21 cellular contexts compared by ENCODE assay signal in genomic region chr20:59977086-59977485, GRCh38. TPM values are rescaled to one million over a fixed set of nuclear protein-coding genes. Genes with fewer than 3 reads are reported as not detected.
DNase-seq lines count a peak whose midpoint lies in the region; ATAC-seq and TF ChIP-seq lines count a peak whose summit lies in the region.
"Had no signal": no experiment of that assay in that cellular context is flagged by ENCODE, and none has a peak within 500 bp of the region (broad histone marks: within the 10 kb centered on the region; RNA-seq: fewer than 3 reads in every experiment).

No MANE protein-coding gene starts in this region.

- DNase-seq in C1 segment of cervical spinal cord (lab: John Stamatoyannopoulos, UW) (peak in 8 of 14 donors; percentile 15 to 51 (median 41)), dorsolateral prefrontal cortex (peak in 1 of 10 donors; percentile 39), medulla oblongata (ENCODE audit: extremely low spot score) (peak; percentile 71), putamen (ENCODE audit: low spot score) (peak; percentile 52), testis (no peak)
- DNase-seq in activated naive CD4-positive, alpha-beta T cell treated with anti-CD3 and anti-CD28 coated beads for 36 hours = no peak
- DNase-seq: BE2C; CD4-positive, CD25-positive, alpha-beta regulatory T cell; EL; GF-D8; KBM-7; NCI-H1092; NCI-H1436 treated with DMSO at 0.1 percent for 48 hours; NCI-H1930; NCI-H2227 treated with DMSO at 0.1 percent for 48 hours; NCI-H510A treated with DMSO at 0.1 percent for 48 hours; NCI-H748 treated with DMSO at 0.1 percent for 48 hours; SJCRH30 had no signal

- H3K27ac ChIP-seq in dorsolateral prefrontal cortex (peak overlapping the region in 58 of 59 donors; percentile 67 to 98 (median 90)), testis (no peak overlapping the region)
- H3K27ac ChIP-seq: HL-60, SJCRH30 had no signal

- H3K4me3 Mint-ChIP-seq in activated naive CD4-positive, alpha-beta T cell treated with anti-CD3 and anti-CD28 coated beads for 36 hours = no peak overlapping the region
- H3K4me3 Mint-ChIP-seq: CD4-positive, CD25-positive, alpha-beta regulatory T cell had no signal

- no peaks in the 10 kb centered on the region for H3K9me3 ChIP-seq in testis
- H3K9me3 ChIP-seq: BE2C, SJCRH30 had no signal

- no peaks in the 10 kb centered on the region for H3K9me3 Mint-ChIP-seq in activated naive CD4-positive, alpha-beta T cell treated with anti-CD3 and anti-CD28 coated beads for 36 hours

- H3K27me3 Mint-ChIP-seq in activated naive CD4-positive, alpha-beta T cell treated with anti-CD3 and anti-CD28 coated beads for 36 hours (ENCODE audit: low read depth) = no peaks in the 10 kb centered on the region
- H3K27me3 Mint-ChIP-seq: CD4-positive, CD25-positive, alpha-beta regulatory T cell had no signal

- no peak for TF ChIP-seq POLR2A in testis (IDR thresholded peaks at IDR 0.05)

- ATAC-seq in GM19395 (IDR thresholded peaks at IDR 0.05; ENCODE audit: unreplicated experiment) (no peak), HG03442 (IDR thresholded peaks at IDR 0.05; ENCODE audit: unreplicated experiment) (no peak)

- no peaks in the 10 kb centered on the region for H3K36me3 Mint-ChIP-seq in activated naive CD4-positive, alpha-beta T cell treated with anti-CD3 and anti-CD28 coated beads for 36 hours (ENCODE audit: low read depth)

- H3K27me3 ChIP-seq in dorsolateral prefrontal cortex = no peaks in the 10 kb centered on the region
- no peaks in the 10 kb centered on the region for H3K27me3 ChIP-seq in testis
- H3K27me3 ChIP-seq: BE2C, SJCRH30 had no signal

- CTCF ChIA-PET in activated naive CD4-positive, alpha-beta T cell treated with anti-CD3 and anti-CD28 coated beads for 36 hours (lab: Charles Lee) = no interaction called here

- intact Hi-C loops in dorsolateral prefrontal cortex (cut with DNase I) = no loop called here
- intact Hi-C loops in testis (cut with DNase I; ENCODE audit: low total_unique reads) = no loop called here
- intact Hi-C loops in activated naive CD4-positive, alpha-beta T cell treated with anti-CD3 and anti-CD28 coated beads for 36 hours (cut with micrococcal nuclease) = no loop called here

- H3K4me3 ChIP-seq in dorsolateral prefrontal cortex = peak overlapping the region in 55 of 59 donors; percentile 1 to 63 (median 36)
- H3K4me3 ChIP-seq in testis = no peak overlapping the region
- H3K4me3 ChIP-seq: SJCRH30 had no signal

- no peak overlapping the region for H3K27ac Mint-ChIP-seq in activated naive CD4-positive, alpha-beta T cell treated with anti-CD3 and anti-CD28 coated beads for 36 hours

- H3K4me1 Mint-ChIP-seq in activated naive CD4-positive, alpha-beta T cell treated with anti-CD3 and anti-CD28 coated beads for 36 hours (ENCODE audit: low read depth) = no peaks in the 10 kb centered on the region
- H3K4me1 Mint-ChIP-seq: CD4-positive, CD25-positive, alpha-beta regulatory T cell had no signal

- H3K36me3 ChIP-seq in testis (ENCODE audit: low read depth, missing control alignments) = no peaks in the 10 kb centered on the region
- H3K36me3 ChIP-seq: BE2C, SJCRH30 had no signal

- H3K4me1 ChIP-seq in testis = no peaks in the 10 kb centered on the region
- H3K4me1 ChIP-seq: BE2C, SJCRH30 had no signal

- TF ChIP-seq CTCF in dorsolateral prefrontal cortex (IDR thresholded peaks at IDR 0.05 in 54 of 56, conservative IDR thresholded peaks at IDR 0.05 in 2 of 56; ENCODE audit: low read depth in 1 of 56, partially characterized antibody in 56 of 56) (peak in 1 of 56 donors; percentile 12), testis (IDR thresholded peaks at IDR 0.05) (no peak)

- WGBS in testis, 2 donors = 80 to 85% methylated on average over 9 of the region's 9 CpGs

RNA-seq across cellular contexts. Expression of gene CDH26, which starts 18.9 kb away (rescaled TPM):
- total RNA-seq in dorsolateral prefrontal cortex (10 to 100 TPM in 19 of 120 experiments, 1 to 10 TPM in 101; 2.0 to 19.0 (median 6.6) TPM), testis (1 to 10 TPM; 1.7 to 3.5 TPM)
- polyA plus RNA-seq in testis (ENCODE audit: insufficient read depth, low read depth, low replicate concordance) = 2.0 TPM
- total RNA-seq in activated naive CD4-positive, alpha-beta T cell treated with anti-CD3 and anti-CD28 coated beads for 36 hours = 1 to 10 TPM; 1.5 to 1.8 TPM

RNA-seq across cellular contexts. Expression of gene FAM217B, which starts 36.9 kb away (rescaled TPM):
- total RNA-seq in dorsolateral prefrontal cortex (100 to 1,000 TPM in 68 of 120 experiments, 10 to 100 TPM in 52; 61.3 to 145 (median 103) TPM), testis (10 to 100 TPM; 11.6 to 22.3 TPM)
- polyA plus RNA-seq in testis (ENCODE audit: insufficient read depth, low read depth, low replicate concordance) = 18.6 TPM
- total RNA-seq in activated naive CD4-positive, alpha-beta T cell treated with anti-CD3 and anti-CD28 coated beads for 36 hours = 10 to 100 TPM; 14.6 to 15.4 TPM

RNA-seq across cellular contexts. Expression of gene PPP1R3D, which starts 37.0 kb away (rescaled TPM):
- 10 to 100 TPM in 20 of 120 experiments, 1 to 10 TPM in 100; 4.8 to 20.2 (median 8.0) TPM for total RNA-seq in dorsolateral prefrontal cortex
- total RNA-seq in testis = 1 to 10 TPM; 8.2 to 9.4 TPM
- polyA plus RNA-seq in testis (ENCODE audit: insufficient read depth, low read depth, low replicate concordance) = 4.7 TPM
- 1 to 10 TPM; 3.9 to 4.1 TPM for total RNA-seq in activated naive CD4-positive, alpha-beta T cell treated with anti-CD3 and anti-CD28 coated beads for 36 hours

RNA-seq across cellular contexts. Expression of gene SYCP2, which starts 43.6 kb away (rescaled TPM):
- total RNA-seq in dorsolateral prefrontal cortex (10 to 100 TPM in 66 of 120 experiments, 1 to 10 TPM in 54; 4.1 to 21.0 (median 10.6) TPM), testis (10 to 100 TPM; 23.8 to 55.8 TPM)
- 18.8 TPM for polyA plus RNA-seq in testis (ENCODE audit: insufficient read depth, low read depth, low replicate concordance)
- total RNA-seq in activated naive CD4-positive, alpha-beta T cell treated with anti-CD3 and anti-CD28 coated beads for 36 hours = 1 to 10 TPM; 1.2 to 1.5 TPM

Comparison
In these comparisons a context has a peak if more than half of its experiments do, and no peak if none do; other contexts are left out.
1. DNase-seq: peak in C1 segment of cervical spinal cord (8 of 14), medulla oblongata (single experiment) and putamen (single experiment); none in testis (single experiment) and activated naive CD4-positive, alpha-beta T cell treated with anti-CD3 and anti-CD28 coated beads for 36 hours (single experiment).
2. H3K27ac ChIP-seq: peak in dorsolateral prefrontal cortex (58 of 59); none in testis (0 of 2).
3. H3K4me3 ChIP-seq: peak in dorsolateral prefrontal cortex (55 of 59); none in testis (0 of 2).